In the genomic region with DNA sequence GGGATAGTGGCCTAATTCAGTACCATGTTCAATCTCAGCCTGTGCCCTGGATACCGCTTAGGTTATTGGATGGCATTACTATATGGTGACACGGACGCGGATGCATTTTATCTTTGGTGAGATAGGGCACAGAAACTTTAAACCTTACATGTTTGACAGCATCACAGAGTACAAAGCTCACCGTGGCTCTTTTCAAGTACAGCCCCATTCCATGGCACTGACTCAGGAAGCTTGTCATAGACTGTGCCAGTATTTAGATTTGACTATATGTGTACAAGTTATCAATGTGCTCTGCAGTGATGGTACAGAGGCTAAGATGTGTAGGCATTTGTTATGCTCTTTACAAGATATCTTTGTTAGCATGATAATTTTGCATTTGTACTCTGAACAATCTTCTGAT, we compare ENCODE assay signal across 22 cellular contexts.
"Had no signal": no experiment of that assay in that cellular context is flagged by ENCODE, and none has a peak within 500 bp of the region (broad histone marks: within the 10 kb centered on the region; RNA-seq: fewer than 3 reads in every experiment).

No MANE protein-coding gene starts in this region.

- H3K27me3 Mint-ChIP-seq: naive B cell had no signal

- H3K4me3 ChIP-seq: coronary artery, esophagus muscularis mucosa, gastrocnemius medialis, left lung, lung, prostate gland, sigmoid colon, skin epidermis, stomach, thoracic aorta, transverse colon had no signal

- H3K36me3 Mint-ChIP-seq: immature natural killer cell, naive B cell had no signal

- H3K9me3 ChIP-seq: esophagus muscularis mucosa, gastrocnemius medialis, left lung, prostate gland, sigmoid colon, stomach, thoracic aorta, transverse colon had no signal

- H3K4me3 Mint-ChIP-seq: immature natural killer cell, naive B cell, nephron had no signal

- ATAC-seq: gastrocnemius medialis, left lung had no signal

- H3K4me1 Mint-ChIP-seq: immature natural killer cell, naive B cell, nephron had no signal

- DNase-seq: effector memory CD4-positive, alpha-beta T cell; gastrocnemius medialis; immature natural killer cell; left lung; mesenchymal stem cell; naive B cell; sigmoid colon; stimulated activated CD4-positive, alpha-beta T cell treated with anti-CD3 and anti-CD28 coated beads, Interleukin-2, amount 100 ng/mL, for 24 hours; stimulated activated CD4-positive, alpha-beta T cell treated with anti-CD3 and anti-CD28 coated beads, Interleukin-4, amount 100 ng/mL, for 4 hours; stimulated activated naive CD4-positive, alpha-beta T cell; stomach; substantia nigra; transverse colon had no signal

- H3K9me3 Mint-ChIP-seq: immature natural killer cell, nephron had no signal

- H2AFZ ChIP-seq: parathyroid adenoma had no signal

- H3K27ac ChIP-seq: coronary artery, epithelial cell of prostate, esophagus muscularis mucosa, gastrocnemius medialis, left lung, parathyroid adenoma, prostate gland, sigmoid colon, skin epidermis, stomach, thoracic aorta, transverse colon had no signal

- H3K27me3 ChIP-seq: esophagus muscularis mucosa, gastrocnemius medialis, left lung, sigmoid colon, stomach, transverse colon had no signal

- H3K4me1 ChIP-seq: gastrocnemius medialis, parathyroid adenoma, prostate gland, transverse colon had no signal

- H3K27ac Mint-ChIP-seq: immature natural killer cell, naive B cell, nephron had no signal

- H3K36me3 ChIP-seq: esophagus muscularis mucosa, gastrocnemius medialis, left lung, prostate gland, sigmoid colon, stomach, thoracic aorta, transverse colon had no signal

- H3K79me2 ChIP-seq: parathyroid adenoma had no signal
